ENCODE assay signal across 8 cellular contexts in the genomic region with DNA sequence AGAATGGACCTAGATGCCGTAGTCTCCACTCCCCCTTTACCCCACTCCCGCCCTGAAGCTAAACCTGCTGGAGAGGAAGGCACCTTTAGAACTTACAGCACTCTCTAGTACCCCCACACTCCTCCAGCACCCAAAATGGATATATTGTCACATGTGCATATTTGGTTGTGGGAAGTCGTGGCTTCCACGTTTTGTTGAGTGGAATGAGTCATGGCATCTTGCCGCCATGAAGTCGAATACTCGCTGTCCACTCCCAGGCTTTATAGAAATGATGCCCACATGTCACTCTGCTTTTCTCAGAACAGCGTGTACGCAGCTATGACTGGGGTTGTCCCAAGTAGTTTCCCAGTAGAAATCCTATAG. TPM values are rescaled to one million over a fixed set of nuclear protein-coding genes. Genes with fewer than 3 reads are reported as not detected.
DNase-seq lines count a peak whose midpoint lies in the region; ATAC-seq and TF ChIP-seq lines count a peak whose summit lies in the region.

No MANE protein-coding gene starts in this region.

- no peak overlapping the region for H2AK5ac ChIP-seq in neuronal stem cell (ENCODE audit: low read depth, low read length)

- no peak overlapping the region for H2BK120ac ChIP-seq in neuronal stem cell (ENCODE audit: low read depth, low read length)

- H3K14ac ChIP-seq in neuronal stem cell (ENCODE audit: low read length) = no peak overlapping the region

- peak; percentile 7 for ATAC-seq in HG02763 (IDR thresholded peaks at IDR 0.05; ENCODE audit: unreplicated experiment)

- H3K36me3 ChIP-seq in neuronal stem cell (replicated peaks in 1 of 2; ENCODE audit: control insufficient read depth in 2 of 2, insufficient read depth in 2 of 2, low read length in 2 of 2) = peaks cover 7 to 66% of the 10 kb centered on the region in 2 donors

- no CpG with 5 or more reads among the region's 9 CpGs for WGBS in neuronal stem cell (ENCODE audit: extremely low coverage in 2 of 2, insufficient read length in 2 of 2, insufficient replicate concordance in 1 of 2), 2 donors

- H3K27me3 Mint-ChIP-seq in type B pancreatic cell = no peaks in the 10 kb centered on the region

- peak overlapping the region; percentile 95 for H2AFZ ChIP-seq in neuronal stem cell (ENCODE audit: low read length)

- H3K79me1 ChIP-seq in neuronal stem cell (ENCODE audit: low read depth, low read length) = peaks cover 3% of the 10 kb centered on the region

- peak overlapping the region; percentile 100 for H3K27ac Mint-ChIP-seq in type B pancreatic cell

- no peak overlapping the region for H4K8ac ChIP-seq in neuronal stem cell (ENCODE audit: low read depth, low read length)

- H3K9me3 Mint-ChIP-seq in type B pancreatic cell = peaks cover 8% of the 10 kb centered on the region

- no peak overlapping the region for H2BK5ac ChIP-seq in neuronal stem cell (ENCODE audit: low read length)

- no peaks in the 10 kb centered on the region for H3K27me3 ChIP-seq in neuronal stem cell (ENCODE audit: control insufficient read depth in 3 of 3, insufficient read depth in 3 of 3, low read depth in 1 of 3, low read length in 3 of 3)

- H3K4me3 ChIP-seq in fibroblast of the aortic adventitia (ENCODE audit: low read depth, low read length) (peak overlapping the region; percentile 91), neuronal stem cell (ENCODE audit: low read length in 2 of 2) (peak overlapping the region; percentile 79 to 93)

- peaks cover 3% of the 10 kb centered on the region for H3K4me1 Mint-ChIP-seq in type B pancreatic cell (ENCODE audit: unreplicated experiment)

- no peak overlapping the region for H3K4ac ChIP-seq in neuronal stem cell (ENCODE audit: low read length)

- no peak overlapping the region for H3K18ac ChIP-seq in neuronal stem cell (ENCODE audit: low read length)

- peak overlapping the region; percentile 97 for H3K4me3 Mint-ChIP-seq in type B pancreatic cell

- H4K91ac ChIP-seq in neuronal stem cell (ENCODE audit: low read depth, low read length, poor library complexity) = no peak overlapping the region

- peaks cover 20% of the 10 kb centered on the region for H3K36me3 Mint-ChIP-seq in type B pancreatic cell

- no peak for TF ChIP-seq CTCF in fibroblast of the aortic adventitia (IDR thresholded peaks at IDR 0.05; ENCODE audit: insufficient read depth, low read length)
- no peak for TF ChIP-seq CTCF in type B pancreatic cell (conservative IDR thresholded peaks at IDR 0.05)

- H3K9me3 ChIP-seq in neuronal stem cell (replicated peaks in 1 of 2; ENCODE audit: control insufficient read depth in 2 of 2, insufficient read depth in 1 of 2, low read depth in 1 of 2, low read length in 2 of 2) = peaks cover 5 to 14% of the 10 kb centered on the region in 2 donors

- no peak overlapping the region for H2BK12ac ChIP-seq in neuronal stem cell (ENCODE audit: low read length)

- peak overlapping the region; percentile 80 for H3K9ac ChIP-seq in neuronal stem cell (ENCODE audit: low read depth, low read length, poor library complexity)

- peak overlapping the region; percentile 54 for H3K4me2 ChIP-seq in neuronal stem cell (ENCODE audit: insufficient read depth, low read length, poor library complexity, severe bottlenecking)

- H3K23ac ChIP-seq in neuronal stem cell (ENCODE audit: low read depth, low read length, poor library complexity) = no peak overlapping the region

- DNase-seq in NCI-H82 (lab: John Stamatoyannopoulos, UW) (peak; percentile 60), NCI-H82 treated with DMSO at 0.1 percent for 48 hours (lab: John Stamatoyannopoulos, UW; ENCODE audit: unreplicated experiment) (no peak), NCI-H226 (peak; percentile 14), fibroblast of the aortic adventitia (ENCODE audit: low read depth) (peak; percentile 43), neuronal stem cell (ENCODE audit: low spot score) (no peak), type B pancreatic cell (ENCODE audit: extremely low spot score, unreplicated experiment) (no peak)
- DNase-seq in activated T-cell treated with anti-CD3 and anti-CD28 coated beads, Interleukin-2, amount 50 U/mL, for 48 hours = peak; percentile 72 to 73

- peaks cover 1 to 3% of the 10 kb centered on the region in 2 donors for H3K4me1 ChIP-seq in neuronal stem cell (ENCODE audit: control insufficient read depth in 2 of 2, insufficient read depth in 1 of 2, low read depth in 1 of 2, low read length in 2 of 2)

- no peak overlapping the region for H2BK15ac ChIP-seq in neuronal stem cell (ENCODE audit: low read length)

- H3K27ac ChIP-seq in neuronal stem cell (replicated peaks; ENCODE audit: low read length) = peak overlapping the region; percentile 50

RNA-seq across cellular contexts. Expression of a gene that starts 0.5 kb away (rescaled TPM):
- total RNA-seq in fibroblast of the aortic adventitia (ENCODE audit: low replicate concordance) (144 and 152 TPM in 2 replicates), type B pancreatic cell (ENCODE audit: low replicate concordance) (62.1 and 77.9 TPM in 2 replicates)
- polyA plus RNA-seq in neuronal stem cell (2013, experiment 1 of 2) = 56.6 TPM
- 58.3 TPM for polyA plus RNA-seq in neuronal stem cell (2013, experiment 2 of 2)

RNA-seq across cellular contexts. Expression of a gene that starts 0.7 kb away (rescaled TPM):
- total RNA-seq in fibroblast of the aortic adventitia (ENCODE audit: low replicate concordance) = 4.9 and 33.0 TPM in 2 replicates
- polyA plus RNA-seq in neuronal stem cell (2013, experiment 1 of 2) = 26.3 TPM
- 27.9 TPM for polyA plus RNA-seq in neuronal stem cell (2013, experiment 2 of 2)
- total RNA-seq in type B pancreatic cell (ENCODE audit: low replicate concordance) = 18.5 and 21.0 TPM in 2 replicates

Comparison
In these comparisons a context has a peak if more than half of its experiments do, and no peak if none do; other contexts are left out.
1. DNase-seq: peak in NCI-H82 (single experiment), NCI-H226 (single experiment), activated T-cell treated with anti-CD3 and anti-CD28 coated beads, Interleukin-2, amount 50 U/mL, for 48 hours (2 of 2) and fibroblast of the aortic adventitia (single experiment); none in NCI-H82 treated with DMSO at 0.1 percent for 48 hours (single experiment), neuronal stem cell (single experiment) and type B pancreatic cell (single experiment).